In genomic region chrX:155373777-155374458, GRCh38 we compare ENCODE assay signal across 8 cellular contexts.
DNase-seq lines count a peak whose midpoint lies in the region; ATAC-seq and TF ChIP-seq lines count a peak whose summit lies in the region.
"Not testable (repeated sequence)": the region's sequence is repeated elsewhere in the genome, so short reads cannot be mapped to it uniquely, and the experiment has no call there.

No MANE protein-coding gene starts in this region.

- not testable (repeated sequence) for H3K4me1 ChIP-seq in DND-41 (ENCODE audit: insufficient read depth, low read length)

- H2AFZ ChIP-seq in DND-41 (ENCODE audit: low read depth, low read length), result not testable (repeated sequence)

- not testable (repeated sequence) for H3K9ac ChIP-seq in DND-41 (ENCODE audit: low read depth, low read length)

- H3K36me3 Mint-ChIP-seq in central memory CD8-positive, alpha-beta T cell (ENCODE audit: insufficient read depth); stimulated activated memory B cell treated with anti-CD40 and anti-IgM and Interleukin-4, amounts not matched to agents 10 μg/mL and 1 μg/mL and 100 μg/mL, for 72 hours: not testable (repeated sequence)

- H4K20me1 ChIP-seq in DND-41 (ENCODE audit: insufficient read depth, low read length), result not testable (repeated sequence)

- DNase-seq in DND-41; central memory CD8-positive, alpha-beta T cell (ENCODE audit: low spot score in 2 of 2): not testable (repeated sequence)

- H3K27ac ChIP-seq in DND-41 (ENCODE audit: low read length), result not testable (repeated sequence)

- H3K4me3 ChIP-seq in DND-41 (ENCODE audit: low read depth in 1 of 2, low read length in 2 of 2), result not testable (repeated sequence)

- not testable (repeated sequence) for H3K4me3 Mint-ChIP-seq in central memory CD8-positive, alpha-beta T cell; stimulated activated memory B cell treated with anti-CD40 and anti-IgM and Interleukin-4, amounts not matched to agents 10 μg/mL and 1 μg/mL and 100 μg/mL, for 72 hours

- H3K36me3 ChIP-seq in DND-41 (ENCODE audit: insufficient read depth, low read length), result not testable (repeated sequence)

- H3K9me3 Mint-ChIP-seq in central memory CD8-positive, alpha-beta T cell; stimulated activated memory B cell treated with anti-CD40 and anti-IgM and Interleukin-4, amounts not matched to agents 10 μg/mL and 1 μg/mL and 100 μg/mL, for 72 hours: not testable (repeated sequence)

- H3K27me3 Mint-ChIP-seq in central memory CD8-positive, alpha-beta T cell; stimulated activated memory B cell treated with anti-CD40 and anti-IgM and Interleukin-4, amounts not matched to agents 10 μg/mL and 1 μg/mL and 100 μg/mL, for 72 hours: not testable (repeated sequence)

- ATAC-seq in DND-41 (ENCODE audit: insufficient read depth, low read depth) (peak; percentile 91), GM19043 (IDR thresholded peaks at IDR 0.05; ENCODE audit: low read depth, unreplicated experiment) (peak; percentile 74), GM21515 (IDR thresholded peaks at IDR 0.05; ENCODE audit: unreplicated experiment) (peak; percentile 64), HG02798 (IDR thresholded peaks at IDR 0.05; ENCODE audit: poor library complexity, unreplicated experiment) (peak; percentile 72), HG03196 (IDR thresholded peaks at IDR 0.05; ENCODE audit: unreplicated experiment) (peak; percentile 69)
- ATAC-seq in activated CD4-positive, CD25-positive, alpha-beta regulatory T cell treated with anti-CD3 and anti-CD28 coated beads, Interleukin-2, amount 50 U/mL, for 24 hours, result peak; percentile 41 to 55
- peak; percentile 67 for ATAC-seq in central memory CD8-positive, alpha-beta T cell (replicated peaks; ENCODE audit: extremely low read depth, poor library complexity, severe bottlenecking)
- peak; percentile 65 for ATAC-seq in stimulated activated memory B cell treated with anti-CD40 and anti-IgM and Interleukin-4, amounts not matched to agents 10 μg/mL and 1 μg/mL and 100 μg/mL, for 72 hours

- not testable (repeated sequence) for H3K4me2 ChIP-seq in DND-41 (ENCODE audit: insufficient read depth, low read length)

- H3K9me3 ChIP-seq in DND-41 (ENCODE audit: insufficient read depth, low read length, severe bottlenecking), result not testable (repeated sequence)

- not testable (repeated sequence) for H3K27ac Mint-ChIP-seq in central memory CD8-positive, alpha-beta T cell (ENCODE audit: low read depth); stimulated activated memory B cell treated with anti-CD40 and anti-IgM and Interleukin-4, amounts not matched to agents 10 μg/mL and 1 μg/mL and 100 μg/mL, for 72 hours

- not testable (repeated sequence) for TF ChIP-seq CTCF in DND-41 (IDR thresholded peaks at IDR 0.05; ENCODE audit: borderline replicate concordance, extremely low read depth, low read length, poor library complexity, severe bottlenecking)

- not testable (repeated sequence) for H3K27me3 ChIP-seq in DND-41 (ENCODE audit: insufficient read depth, low read length, poor library complexity)

- not testable (repeated sequence) for H3K79me2 ChIP-seq in DND-41 (ENCODE audit: insufficient read depth, low read length)

- not testable (repeated sequence) for H3K4me1 Mint-ChIP-seq in central memory CD8-positive, alpha-beta T cell; stimulated activated memory B cell treated with anti-CD40 and anti-IgM and Interleukin-4, amounts not matched to agents 10 μg/mL and 1 μg/mL and 100 μg/mL, for 72 hours
